ENCODE assay signal across 5 cellular contexts in the genomic region with DNA sequence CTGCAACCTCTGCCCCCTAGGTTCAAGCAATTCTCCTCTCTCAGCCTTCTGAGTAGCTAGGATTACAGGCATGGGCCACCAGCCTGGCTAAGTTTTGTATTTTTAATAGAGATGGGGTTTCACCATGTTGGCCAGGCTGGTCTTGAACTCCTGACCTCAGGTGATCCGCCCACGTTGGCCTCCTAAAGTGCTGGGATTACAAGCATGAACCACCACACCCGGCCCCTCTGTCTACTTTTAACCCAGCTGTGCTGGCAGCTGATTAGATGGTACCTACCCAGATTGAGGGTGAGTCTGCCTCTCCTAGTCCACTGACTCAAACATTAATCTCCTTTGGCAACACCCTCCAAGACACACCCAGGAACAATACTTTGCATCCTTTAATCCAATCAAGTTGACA. TPM values are rescaled to one million over a fixed set of nuclear protein-coding genes. Genes with fewer than 3 reads are reported as not detected.
"Had no signal": no experiment of that assay in that cellular context is flagged by ENCODE, and none has a peak within 500 bp of the region (broad histone marks: within the 10 kb centered on the region; RNA-seq: fewer than 3 reads in every experiment).

No MANE protein-coding gene starts in this region.

RNA-seq across cellular contexts. Expression of a gene that starts 10.4 kb away (rescaled TPM):
- total RNA-seq: GM23248, H4, HFFc6, HT1080, IMR-90 had no signal
- polyA plus RNA-seq: GM23248, IMR-90 had no signal
